8 cellular contexts compared by ENCODE assay signal in genomic region chr1:59947047-59947938, GRCh38. TPM values are rescaled to one million over a fixed set of nuclear protein-coding genes. Genes with fewer than 3 reads are reported as not detected.
DNase-seq lines count a peak whose midpoint lies in the region; ATAC-seq, FAIRE-seq and TF ChIP-seq lines count a peak whose summit lies in the region.

No MANE protein-coding gene starts in this region.

- H3K27ac ChIP-seq in mammary epithelial cell (ENCODE audit: insufficient read depth, low read depth, low read length) = no peak overlapping the region

- ATAC-seq in HG02678 (IDR thresholded peaks at IDR 0.05; ENCODE audit: unreplicated experiment) = peak; percentile 97

- peak; percentile 96 to 98 for TF ChIP-seq CTCF in mammary epithelial cell (conservative IDR thresholded peaks at IDR 0.05 in 1 of 2, IDR thresholded peaks at IDR 0.05 in 1 of 2; ENCODE audit: extremely low read depth in 1 of 2, insufficient read depth in 1 of 2, low read depth in 1 of 2, low read length in 2 of 2)

- BruUV-seq in mammary epithelial cell (replicated peaks; lab: Mats Ljungman, UMichigan) = no TSS peak

- no peak overlapping the region for H2AFZ ChIP-seq in mammary epithelial cell (ENCODE audit: low read depth, low read length)

- H3K36me3 ChIP-seq in mammary epithelial cell (ENCODE audit: insufficient read depth, low read length) = no peaks in the 10 kb centered on the region

- H3K4me2 ChIP-seq in mammary epithelial cell (ENCODE audit: insufficient read depth, low read depth, low read length) = no peak overlapping the region

- dilution Hi-C loops in mammary epithelial cell (cut with HindIII; ENCODE audit: low sequenced_read_pairs) = no loop called here

- intact Hi-C loops in mammary epithelial cell (cut with micrococcal nuclease) = loop anchor here (1.0 to 10.0 kb wide), 4 partner anchors 44 to 242 kb away; no protein-coding TSS in a partner anchor

- in situ Hi-C loops in ACHN (cut with HindIII; ENCODE audit: low pct_ligation_motif_present, low pct_unique_long_range_greater_than_20kb, low sequenced_read_pairs) (no loop called here), mammary epithelial cell (cut with MboI; ENCODE audit: low sequenced_read_pairs in 2 of 2) (no loop called here)

- DNase-seq in ACHN = peak; percentile 57
- DNase-seq in GM12892 (ENCODE audit: insufficient read length) = no peak
- peak; percentile 52 for DNase-seq in NCI-H1092 treated with DMSO at 0.1 percent for 48 hours (lab: John Stamatoyannopoulos, UW)
- peak in 3 of 5 experiments; percentile 10 to 61 (median 19) for DNase-seq in T-helper 2 cell
- peak; percentile 45 for DNase-seq in mammary epithelial cell
- peak; percentile 44 to 46 for DNase-seq in stimulated activated CD4-positive, alpha-beta T cell treated with anti-CD3 and anti-CD28 coated beads, Interleukin-2, amount 100 ng/mL, for 24 hours

- peaks cover 2% of the 10 kb centered on the region for H3K27me3 ChIP-seq in mammary epithelial cell (ENCODE audit: insufficient read depth, low read length)

- no peak for TF ChIP-seq POLR2A in GM12892 (IDR thresholded peaks at IDR 0.05; ENCODE audit: low read depth, low read length)

- no peaks in the 10 kb centered on the region for H3K9me3 ChIP-seq in mammary epithelial cell (replicated peaks; ENCODE audit: insufficient read depth, low read length)

- H4K20me1 ChIP-seq in mammary epithelial cell (ENCODE audit: insufficient read depth, low read length) = no peaks in the 10 kb centered on the region

- no peaks in the 10 kb centered on the region for H3K79me2 ChIP-seq in mammary epithelial cell (ENCODE audit: insufficient read depth, low read length)

- no peaks in the 10 kb centered on the region for H3K4me1 ChIP-seq in mammary epithelial cell (ENCODE audit: insufficient read depth, low read length)

- CTCF ChIA-PET in mammary epithelial cell (lab: Charles Lee; ENCODE audit: low non-redundant PET) = interaction anchor here (0.5 to 1.1 kb wide), 6 partner anchors 67 to 840 kb away, joined by 3 to 13 read pairs (median 5); no protein-coding TSS in a partner anchor

- WGBS in mammary epithelial cell (ENCODE audit: low coverage, missing lambda C conversion rate) = 3% methylated on average over 6 of the region's 6 CpGs

- FAIRE-seq in GM12892 (lab: Jason Lieb, UNC) = peak; percentile 84
- FAIRE-seq in islet of Langerhans (lab: Jason Lieb, UNC) = peak; percentile 98

- H3K9ac ChIP-seq in mammary epithelial cell (ENCODE audit: insufficient read depth, low read length) = no peak overlapping the region

- no peak overlapping the region for H3K4me3 ChIP-seq in mammary epithelial cell (replicated peaks in 1 of 3; ENCODE audit: insufficient read depth in 1 of 3, low read depth in 2 of 3, low read length in 3 of 3)

RNA-seq across cellular contexts. Expression of gene CYP2J2, which starts 20.7 kb away (rescaled TPM):
- not detected for polyA plus RNA-seq in GM12892 (2012; ENCODE audit: missing spikeins)
- total RNA-seq in mammary epithelial cell = 1 to 10 TPM; 1.1 to 3.2 TPM
- 0.92 TPM for polyA plus RNA-seq in mammary epithelial cell
- not detected for polyA minus RNA-seq in mammary epithelial cell
